Comparison of ENCODE assay signal across 25 cellular contexts in genomic region chr3:2301361-2301760, GRCh38.
"Had no signal": no experiment of that assay in that cellular context is flagged by ENCODE, and none has a peak within 500 bp of the region (broad histone marks: within the 10 kb centered on the region; RNA-seq: fewer than 3 reads in every experiment).

No MANE protein-coding gene starts in this region.

- H3K27ac Mint-ChIP-seq: dendritic cell treated with granulocyte-macrophage colony-stimulating factor and Interleukin-4, amounts not matched to agents 40 ng/mL and 50 ng/mL, for 4 days; effector memory CD8-positive, alpha-beta T cell; endodermal cell had no signal

- H3K4me3 Mint-ChIP-seq: dendritic cell treated with granulocyte-macrophage colony-stimulating factor and Interleukin-4, amounts not matched to agents 40 ng/mL and 50 ng/mL, for 4 days; effector memory CD8-positive, alpha-beta T cell; endodermal cell had no signal

- DNase-seq: colonic mucosa; cortex of kidney; dermis blood vessel endothelial cell; dorsolateral prefrontal cortex; effector CD4-positive, alpha-beta T cell; effector CD8-positive, alpha-beta T cell; effector memory CD4-positive, alpha-beta T cell; effector memory CD8-positive, alpha-beta T cell; endodermal cell; erythroblast; esophagus squamous epithelium; foreskin fibroblast; foreskin keratinocyte; foreskin melanocyte; gastrocnemius medialis; glutamatergic neuron; head of caudate nucleus; heart left ventricle; heart right ventricle had no signal

- H3K4me1 Mint-ChIP-seq: endodermal cell had no signal

- H3K27ac ChIP-seq: colonic mucosa, coronary artery, dorsolateral prefrontal cortex, epithelial cell of prostate, esophagus muscularis mucosa, esophagus squamous epithelium, foreskin keratinocyte, gastrocnemius medialis, gastroesophageal sphincter, heart left ventricle, heart right ventricle, hepatocyte had no signal

- H3K9me3 ChIP-seq: colonic mucosa, esophagus muscularis mucosa, esophagus squamous epithelium, gastrocnemius medialis, gastroesophageal sphincter had no signal

- H3K27me3 Mint-ChIP-seq: dendritic cell treated with granulocyte-macrophage colony-stimulating factor and Interleukin-4, amounts not matched to agents 40 ng/mL and 50 ng/mL, for 4 days; effector memory CD8-positive, alpha-beta T cell had no signal

- H3K4me3 ChIP-seq: colonic mucosa, coronary artery, dorsolateral prefrontal cortex, esophagus muscularis mucosa, esophagus squamous epithelium, gastrocnemius medialis, gastroesophageal sphincter, heart left ventricle, heart right ventricle, hepatocyte had no signal

- H3K36me3 ChIP-seq: colonic mucosa, esophagus muscularis mucosa, esophagus squamous epithelium, gastrocnemius medialis, gastroesophageal sphincter, heart left ventricle, heart right ventricle had no signal

- H3K9me3 Mint-ChIP-seq: endodermal cell had no signal

- H3K4me2 ChIP-seq: hepatocyte had no signal

- H2AFZ ChIP-seq: hepatocyte had no signal

- H3K79me2 ChIP-seq: hepatocyte had no signal

- H3K27me3 ChIP-seq: colonic mucosa, dorsolateral prefrontal cortex, esophagus muscularis mucosa, esophagus squamous epithelium, foreskin keratinocyte, gastrocnemius medialis, gastroesophageal sphincter, heart left ventricle, heart right ventricle, hepatocyte had no signal

- H3K4me1 ChIP-seq: colonic mucosa, esophagus muscularis mucosa, esophagus squamous epithelium, foreskin keratinocyte, gastrocnemius medialis, gastroesophageal sphincter, heart left ventricle, heart right ventricle had no signal

- ATAC-seq: effector memory CD8-positive, alpha-beta T cell; foreskin keratinocyte; gastrocnemius medialis; gastroesophageal sphincter; heart left ventricle; heart right ventricle had no signal
